In the genomic region with DNA sequence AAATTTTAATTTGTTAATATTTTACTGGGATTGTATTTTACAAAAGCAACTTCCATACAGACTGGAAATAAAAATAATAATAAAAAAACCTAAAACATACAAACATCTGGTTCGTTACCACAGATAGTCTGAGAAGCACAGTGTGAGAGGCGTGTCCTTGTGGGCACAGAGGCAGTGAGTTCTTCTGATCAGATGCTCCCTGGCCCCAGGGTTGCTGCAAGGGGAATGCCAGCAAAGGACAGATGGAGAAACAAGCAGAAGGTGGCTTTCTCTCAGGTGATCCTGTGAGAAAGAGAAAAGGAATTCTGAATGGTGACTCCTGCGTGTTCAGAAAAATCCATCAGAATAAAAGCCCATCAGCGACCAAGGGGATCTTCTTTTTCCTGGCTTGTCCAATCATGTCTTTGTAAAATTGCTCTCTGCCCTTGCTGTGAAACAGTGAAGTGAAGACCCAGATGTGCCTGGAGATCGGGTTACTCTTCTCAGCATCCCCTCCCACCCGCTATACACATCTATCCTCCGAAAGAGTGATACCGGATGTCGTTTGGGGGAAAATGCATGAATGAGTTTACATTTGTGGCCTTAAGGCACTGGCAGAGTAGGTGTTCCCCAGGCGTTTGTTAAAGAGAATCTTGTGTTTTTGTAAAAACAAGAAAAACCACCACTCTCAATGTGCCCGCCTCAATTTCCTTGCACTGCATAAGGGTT, we compare ENCODE assay signal across 1 cellular context.
TF ChIP-seq lines count a peak whose summit lies in the region.

No MANE protein-coding gene starts in this region.

TF ChIP-seq in H1, 55 proteins besides CTCF, POLR2A, EP300 and RAD21 (continued from another document):
- TF ChIP-seq, protein P1, sequence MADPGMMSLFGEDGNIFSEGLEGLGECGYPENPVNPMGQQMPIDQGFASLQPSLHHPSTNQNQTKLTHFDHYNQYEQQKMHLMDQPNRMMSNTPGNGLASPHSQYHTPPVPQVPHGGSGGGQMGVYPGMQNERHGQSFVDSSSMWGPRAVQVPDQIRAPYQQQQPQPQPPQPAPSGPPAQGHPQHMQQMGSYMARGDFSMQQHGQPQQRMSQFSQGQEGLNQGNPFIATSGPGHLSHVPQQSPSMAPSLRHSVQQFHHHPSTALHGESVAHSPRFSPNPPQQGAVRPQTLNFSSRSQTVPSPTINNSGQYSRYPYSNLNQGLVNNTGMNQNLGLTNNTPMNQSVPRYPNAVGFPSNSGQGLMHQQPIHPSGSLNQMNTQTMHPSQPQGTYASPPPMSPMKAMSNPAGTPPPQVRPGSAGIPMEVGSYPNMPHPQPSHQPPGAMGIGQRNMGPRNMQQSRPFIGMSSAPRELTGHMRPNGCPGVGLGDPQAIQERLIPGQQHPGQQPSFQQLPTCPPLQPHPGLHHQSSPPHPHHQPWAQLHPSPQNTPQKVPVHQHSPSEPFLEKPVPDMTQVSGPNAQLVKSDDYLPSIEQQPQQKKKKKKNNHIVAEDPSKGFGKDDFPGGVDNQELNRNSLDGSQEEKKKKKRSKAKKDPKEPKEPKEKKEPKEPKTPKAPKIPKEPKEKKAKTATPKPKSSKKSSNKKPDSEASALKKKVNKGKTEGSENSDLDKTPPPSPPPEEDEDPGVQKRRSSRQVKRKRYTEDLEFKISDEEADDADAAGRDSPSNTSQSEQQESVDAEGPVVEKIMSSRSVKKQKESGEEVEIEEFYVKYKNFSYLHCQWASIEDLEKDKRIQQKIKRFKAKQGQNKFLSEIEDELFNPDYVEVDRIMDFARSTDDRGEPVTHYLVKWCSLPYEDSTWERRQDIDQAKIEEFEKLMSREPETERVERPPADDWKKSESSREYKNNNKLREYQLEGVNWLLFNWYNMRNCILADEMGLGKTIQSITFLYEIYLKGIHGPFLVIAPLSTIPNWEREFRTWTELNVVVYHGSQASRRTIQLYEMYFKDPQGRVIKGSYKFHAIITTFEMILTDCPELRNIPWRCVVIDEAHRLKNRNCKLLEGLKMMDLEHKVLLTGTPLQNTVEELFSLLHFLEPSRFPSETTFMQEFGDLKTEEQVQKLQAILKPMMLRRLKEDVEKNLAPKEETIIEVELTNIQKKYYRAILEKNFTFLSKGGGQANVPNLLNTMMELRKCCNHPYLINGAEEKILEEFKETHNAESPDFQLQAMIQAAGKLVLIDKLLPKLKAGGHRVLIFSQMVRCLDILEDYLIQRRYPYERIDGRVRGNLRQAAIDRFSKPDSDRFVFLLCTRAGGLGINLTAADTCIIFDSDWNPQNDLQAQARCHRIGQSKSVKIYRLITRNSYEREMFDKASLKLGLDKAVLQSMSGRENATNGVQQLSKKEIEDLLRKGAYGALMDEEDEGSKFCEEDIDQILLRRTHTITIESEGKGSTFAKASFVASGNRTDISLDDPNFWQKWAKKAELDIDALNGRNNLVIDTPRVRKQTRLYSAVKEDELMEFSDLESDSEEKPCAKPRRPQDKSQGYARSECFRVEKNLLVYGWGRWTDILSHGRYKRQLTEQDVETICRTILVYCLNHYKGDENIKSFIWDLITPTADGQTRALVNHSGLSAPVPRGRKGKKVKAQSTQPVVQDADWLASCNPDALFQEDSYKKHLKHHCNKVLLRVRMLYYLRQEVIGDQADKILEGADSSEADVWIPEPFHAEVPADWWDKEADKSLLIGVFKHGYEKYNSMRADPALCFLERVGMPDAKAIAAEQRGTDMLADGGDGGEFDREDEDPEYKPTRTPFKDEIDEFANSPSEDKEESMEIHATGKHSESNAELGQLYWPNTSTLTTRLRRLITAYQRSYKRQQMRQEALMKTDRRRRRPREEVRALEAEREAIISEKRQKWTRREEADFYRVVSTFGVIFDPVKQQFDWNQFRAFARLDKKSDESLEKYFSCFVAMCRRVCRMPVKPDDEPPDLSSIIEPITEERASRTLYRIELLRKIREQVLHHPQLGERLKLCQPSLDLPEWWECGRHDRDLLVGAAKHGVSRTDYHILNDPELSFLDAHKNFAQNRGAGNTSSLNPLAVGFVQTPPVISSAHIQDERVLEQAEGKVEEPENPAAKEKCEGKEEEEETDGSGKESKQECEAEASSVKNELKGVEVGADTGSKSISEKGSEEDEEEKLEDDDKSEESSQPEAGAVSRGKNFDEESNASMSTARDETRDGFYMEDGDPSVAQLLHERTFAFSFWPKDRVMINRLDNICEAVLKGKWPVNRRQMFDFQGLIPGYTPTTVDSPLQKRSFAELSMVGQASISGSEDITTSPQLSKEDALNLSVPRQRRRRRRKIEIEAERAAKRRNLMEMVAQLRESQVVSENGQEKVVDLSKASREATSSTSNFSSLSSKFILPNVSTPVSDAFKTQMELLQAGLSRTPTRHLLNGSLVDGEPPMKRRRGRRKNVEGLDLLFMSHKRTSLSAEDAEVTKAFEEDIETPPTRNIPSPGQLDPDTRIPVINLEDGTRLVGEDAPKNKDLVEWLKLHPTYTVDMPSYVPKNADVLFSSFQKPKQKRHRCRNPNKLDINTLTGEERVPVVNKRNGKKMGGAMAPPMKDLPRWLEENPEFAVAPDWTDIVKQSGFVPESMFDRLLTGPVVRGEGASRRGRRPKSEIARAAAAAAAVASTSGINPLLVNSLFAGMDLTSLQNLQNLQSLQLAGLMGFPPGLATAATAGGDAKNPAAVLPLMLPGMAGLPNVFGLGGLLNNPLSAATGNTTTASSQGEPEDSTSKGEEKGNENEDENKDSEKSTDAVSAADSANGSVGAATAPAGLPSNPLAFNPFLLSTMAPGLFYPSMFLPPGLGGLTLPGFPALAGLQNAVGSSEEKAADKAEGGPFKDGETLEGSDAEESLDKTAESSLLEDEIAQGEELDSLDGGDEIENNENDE (IDR thresholded peaks at IDR 0.05; ENCODE audit: insufficient replicate concordance, low read length) = no peak
- TF ChIP-seq HDAC6 (IDR thresholded peaks at IDR 0.05; ENCODE audit: low read depth, low read length) (no peak), CBX5 (IDR thresholded peaks at IDR 0.05; ENCODE audit: low read depth, low read length) (no peak), CHD1 (IDR thresholded peaks at IDR 0.05; ENCODE audit: low read depth, low read length) (no peak), KDM1A (IDR thresholded peaks at IDR 0.05; ENCODE audit: borderline replicate concordance, low read length) (no peak), CBX8 (IDR thresholded peaks at IDR 0.05; ENCODE audit: borderline replicate concordance, low read depth, low read length) (no peak), HDAC2 (IDR thresholded peaks at IDR 0.05; ENCODE audit: borderline replicate concordance in 1 of 2, low read depth in 2 of 2, low read length in 2 of 2) (no peak), SUZ12 (IDR thresholded peaks at IDR 0.05; ENCODE audit: low read length) (no peak)
- TF ChIP-seq, protein P2, sequence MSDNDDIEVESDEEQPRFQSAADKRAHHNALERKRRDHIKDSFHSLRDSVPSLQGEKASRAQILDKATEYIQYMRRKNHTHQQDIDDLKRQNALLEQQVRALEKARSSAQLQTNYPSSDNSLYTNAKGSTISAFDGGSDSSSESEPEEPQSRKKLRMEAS (IDR thresholded peaks at IDR 0.05) = no peak
TF ChIP-seq in H1: peak in this region for 0.
